1 cellular context compared by ENCODE assay signal in genomic region chr14:103141117-103141796, GRCh38.
TF ChIP-seq lines count a peak whose summit lies in the region.

No MANE protein-coding gene starts in this region.

TF ChIP-seq in liver, 16 proteins besides CTCF, POLR2A, EP300 and RAD21 (continued from another document):
- TF ChIP-seq GABPA (IDR thresholded peaks at IDR 0.05 in 1 of 2, conservative IDR thresholded peaks at IDR 0.05 in 1 of 2) = no peak
